Comparison of ENCODE assay signal across 9 cellular contexts in the genomic region with DNA sequence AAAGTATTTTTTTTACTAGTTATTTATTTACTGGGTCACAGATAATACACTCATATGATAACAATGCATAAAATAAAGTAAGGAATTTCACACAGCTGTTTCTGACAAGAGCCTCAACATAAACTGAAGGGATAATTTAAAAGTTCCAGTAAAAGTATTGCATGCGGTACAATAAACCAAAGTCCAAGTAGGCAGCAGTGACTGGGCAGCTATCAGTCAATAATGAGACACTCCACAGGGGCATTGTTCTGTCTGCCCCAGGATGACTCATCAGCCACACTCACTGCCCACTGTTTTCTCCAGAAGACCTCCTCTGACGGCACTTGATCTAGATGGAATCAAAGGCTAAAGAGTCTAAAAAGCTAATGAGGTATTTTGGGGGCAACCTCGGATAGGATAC.
A peak's percentile ranks its signal among the peaks of the same experiment; 100 is the strongest.
DNase-seq lines count a peak whose midpoint lies in the region; ATAC-seq, FAIRE-seq and TF ChIP-seq lines count a peak whose summit lies in the region.
"Had no signal": no experiment of that assay in that cellular context is flagged by ENCODE, and none has a peak within 500 bp of the region (broad histone marks: within the 10 kb centered on the region; RNA-seq: fewer than 3 reads in every experiment).

No MANE protein-coding gene starts in this region.

- peak; percentile 98 for DNase-seq in DMS53 (lab: John Stamatoyannopoulos, UW)
- peak; percentile 90 for DNase-seq in M059J (ENCODE audit: low read depth)
- DNase-seq in bronchial epithelial cell (ENCODE audit: low read depth), result peak; percentile 70
- peak; percentile 63 for DNase-seq in mucosa of gallbladder (ENCODE audit: low spot score)
- DNase-seq in stimulated activated CD4-positive, alpha-beta T cell treated with anti-CD3 and anti-CD28 coated beads, Interleukin-12 subunit alpha, Interleukin-12 subunit beta, amount 100 ng/mL, for 4 hours, result no peak
- DNase-seq in T-cell, result no peak
- no peak for DNase-seq in GM19238 (ENCODE audit: insufficient read length, low spot score)
- DNase-seq: activated CD8-positive, alpha-beta memory T cell treated with anti-CD3 and anti-CD28 coated beads, Interleukin-2, amount 50 U/mL, for 4 hours had no signal

- no peak for TF ChIP-seq CTCF in bronchial epithelial cell (IDR thresholded peaks at IDR 0.05; ENCODE audit: insufficient read depth, low read length, severe bottlenecking)

- CTCF ChIA-PET in T-cell (lab: Charles Lee), result no interaction called here

- H3K27ac Mint-ChIP-seq in T-cell, result no peak overlapping the region

- H3K36me3 ChIP-seq in bronchial epithelial cell (ENCODE audit: control insufficient read depth, insufficient read depth, low read length), result no peaks in the 10 kb centered on the region

- H3K36me3 Mint-ChIP-seq in T-cell, result no peaks in the 10 kb centered on the region

- H3K27me3 ChIP-seq in bronchial epithelial cell (ENCODE audit: control insufficient read depth, insufficient read depth, low read length), result no peaks in the 10 kb centered on the region

- no peak overlapping the region for H3K4me3 ChIP-seq in bronchial epithelial cell (ENCODE audit: low read depth, low read length)

- ATAC-seq in GM18870 (IDR thresholded peaks at IDR 0.05; ENCODE audit: unreplicated experiment) (no peak), T-cell (replicated peaks in 1 of 4) (no peak)

- peaks cover 0 to 9% of the 10 kb centered on the region in 2 donors for H3K27me3 Mint-ChIP-seq in T-cell

- H3K9me3 Mint-ChIP-seq in T-cell, result no peaks in the 10 kb centered on the region

- no peaks in the 10 kb centered on the region for H3K4me1 Mint-ChIP-seq in T-cell

- FAIRE-seq in bronchial epithelial cell (lab: Jason Lieb, UNC), result no peak

- no peak overlapping the region for H3K4me3 Mint-ChIP-seq in T-cell

- POLR2A ChIA-PET in T-cell (lab: Charles Lee), result no interaction called here

Comparison
In these comparisons a context has a peak if more than half of its experiments do, and no peak if none do; other contexts are left out.
1. DNase-seq: peak in DMS53 (single experiment), M059J (single experiment), bronchial epithelial cell (single experiment) and mucosa of gallbladder (single experiment); none in stimulated activated CD4-positive, alpha-beta T cell treated with anti-CD3 and anti-CD28 coated beads, Interleukin-12 subunit alpha, Interleukin-12 subunit beta, amount 100 ng/mL, for 4 hours (single experiment), T-cell (0 of 34) and GM19238 (single experiment).